16 cellular contexts compared by ENCODE assay signal in genomic region chr15:42716626-42717025, GRCh38. TPM values are rescaled to one million over a fixed set of nuclear protein-coding genes. Genes with fewer than 3 reads are reported as not detected.
DNase-seq lines count a peak whose midpoint lies in the region; ATAC-seq, FAIRE-seq and TF ChIP-seq lines count a peak whose summit lies in the region.
"Had no signal": no experiment of that assay in that cellular context is flagged by ENCODE, and none has a peak within 500 bp of the region (broad histone marks: within the 10 kb centered on the region; RNA-seq: fewer than 3 reads in every experiment).

No MANE protein-coding gene starts in this region.

- H3K36me3 ChIP-seq in GM23248 (ENCODE audit: low read depth) (no peaks in the 10 kb centered on the region), H1 (ENCODE audit: control insufficient read depth in 2 of 4, insufficient read depth in 4 of 4, low read length in 3 of 4) (peaks cover 0 to 10% (median 2%) of the 10 kb centered on the region in 4 experiments; a peak in 3 of 8 replicates), A673 (ENCODE audit: insufficient read depth, low read length, poor library complexity, severe bottlenecking) (peaks cover 3% of the 10 kb centered on the region)

- no peaks in the 10 kb centered on the region for H3F3A ChIP-seq in GM23248 (ENCODE audit: insufficient read depth)

- FAIRE-seq in H1 (lab: Jason Lieb, UNC) = no peak
- FAIRE-seq: H54 had no signal

- H3K27ac Mint-ChIP-seq in neural crest cell (ENCODE audit: unreplicated experiment) = peak overlapping the region; percentile 19

- TF ChIP-seq POLR2A in H1 (IDR thresholded peaks at IDR 0.05; ENCODE audit: control extremely low read depth in 1 of 2, low read depth in 2 of 2, low read length in 2 of 2) = no peak

- no peak overlapping the region for H4K5ac ChIP-seq in H1 (ENCODE audit: insufficient read length, low read depth, low read length)

- H3K27me3 ChIP-seq in GM23248 (replicated peaks; ENCODE audit: insufficient read depth) (no peaks in the 10 kb centered on the region), H1 (replicated peaks in 1 of 4; ENCODE audit: control insufficient read depth in 3 of 4, extremely low read depth in 1 of 4, insufficient read depth in 3 of 4, low read length in 3 of 4) (no peaks in the 10 kb centered on the region), A673 (replicated peaks; ENCODE audit: insufficient read depth, low read depth, low read length, poor library complexity) (no peaks in the 10 kb centered on the region)
- H3K27me3 ChIP-seq: BLaER1 treated with 17β-estradiol and CSF1 and Interleukin-3, amounts not matched to agents 10 nM and 100 nM; SJCRH30 had no signal

- POLR2A ChIA-PET in H1 (lab: Charles Lee; ENCODE audit: partially characterized antibody) = interaction anchor here (1.3 kb wide), 2 partner anchors 10 to 14 kb away, joined by 4 to 5 read pairs; no protein-coding TSS in a partner anchor
- POLR2A ChIA-PET in A673 (lab: Charles Lee; ENCODE audit: low non-redundant PET) = no interaction called here

- H3K14ac ChIP-seq in H1 (ENCODE audit: insufficient read length) = no peak overlapping the region

- no peak overlapping the region for H3K4me3 Mint-ChIP-seq in neural crest cell

- no peak overlapping the region for H3K18ac ChIP-seq in H1 (ENCODE audit: extremely low read depth, low read length)

- H2BK15ac ChIP-seq in H1 (ENCODE audit: low read length) = no peak overlapping the region

- intact Hi-C loops in A673 (cut with micrococcal nuclease; ENCODE audit: unreplicated experiment) = no loop called here

- no peaks in the 10 kb centered on the region for H3K27me3 Mint-ChIP-seq in neural crest cell (ENCODE audit: low read depth)

- H3K23me2 ChIP-seq in H1 (ENCODE audit: low read depth, low read length) = 0 out of 2 replicates have a peak, but pooled peaks cover 1% of the 10 kb centered on the region

- H2AFZ ChIP-seq in GM23248 = no peak overlapping the region
- no peak overlapping the region for H2AFZ ChIP-seq in H1 (ENCODE audit: low read length)
- H2AFZ ChIP-seq: PC-9 had no signal

- no peak overlapping the region for H2BK120ac ChIP-seq in H1 (replicated peaks; ENCODE audit: low read depth, low read length)

- H3K9me3 ChIP-seq in GM23248 (ENCODE audit: low read depth) (no peaks in the 10 kb centered on the region), H1 (ENCODE audit: insufficient read depth in 2 of 2, low read depth in 1 of 2, low read length in 1 of 2) (no peaks in the 10 kb centered on the region), A673 (ENCODE audit: low read depth, low read length, poor library complexity, severe bottlenecking) (no peaks in the 10 kb centered on the region)
- H3K9me3 ChIP-seq: BLaER1 treated with 17β-estradiol and CSF1 and Interleukin-3, amounts not matched to agents 10 nM and 100 nM; SJCRH30 had no signal

- no peak overlapping the region for H2BK5ac ChIP-seq in H1 (ENCODE audit: low read depth, low read length)

- CTCF ChIA-PET in H1 (lab: Charles Lee; ENCODE audit: partially characterized antibody) (interaction anchor here (0.8 to 5.5 kb wide), 3 partner anchors 12 to 84 kb away, joined by 3 to 31 read pairs (median 3); no protein-coding TSS in a partner anchor), A673 (lab: Charles Lee) (no interaction called here)

- 94 to 100% methylated on average over 2 of the region's 2 CpGs for WGBS in GM23248 (ENCODE audit: low coverage in 1 of 2, low lambda C conversion rate in 2 of 2, missing lambda C conversion rate in 2 of 2), 2 experiments
- 96% methylated on average over 2 of the region's 2 CpGs; no CpG with 5 or more reads in 1 of the 2 experiments for WGBS in H1 (ENCODE audit: extremely low coverage in 1 of 2, insufficient coverage in 1 of 2, insufficient read length in 1 of 2, insufficient replicate concordance in 2 of 2, low coverage in 1 of 2, low lambda C conversion rate in 2 of 2, missing lambda C conversion rate in 1 of 2), 2 experiments

- H2BK12ac ChIP-seq in H1 (ENCODE audit: low read depth, low read length) = no peak overlapping the region

- no peak overlapping the region for H3K4me3 ChIP-seq in AG10803 (ENCODE audit: low read length)
- H3K4me3 ChIP-seq in GM23248 = no peak overlapping the region
- no peak overlapping the region for H3K4me3 ChIP-seq in H1 (ENCODE audit: extremely low read depth in 1 of 4, insufficient read depth in 2 of 4, low read depth in 3 of 4, low read length in 4 of 4)
- no peak overlapping the region for H3K4me3 ChIP-seq in A673 (ENCODE audit: low read depth, low read length, poor library complexity, severe bottlenecking)
- H3K4me3 ChIP-seq: BLaER1 treated with 17β-estradiol and CSF1 and Interleukin-3, amounts not matched to agents 10 nM and 100 nM; PC-9; SJCRH30 had no signal

- H3K27ac ChIP-seq in GM23248 (no peak overlapping the region), H1 (ENCODE audit: low read depth, low read length) (no peak overlapping the region), A673 (ENCODE audit: low read depth, low read length, poor library complexity, severe bottlenecking) (no peak overlapping the region)
- H3K27ac ChIP-seq: BLaER1 treated with 17β-estradiol and CSF1 and Interleukin-3, amounts not matched to agents 10 nM and 100 nM; PC-9; SJCRH30 had no signal

- TF ChIP-seq EP300 in H1 (IDR thresholded peaks at IDR 0.05; ENCODE audit: borderline replicate concordance in 1 of 2, low read depth in 2 of 2, low read length in 2 of 2) = no peak

- H4K20me1 ChIP-seq in GM23248 (ENCODE audit: insufficient read depth) (no peaks in the 10 kb centered on the region), H1 (replicated peaks in 1 of 2; ENCODE audit: control insufficient read depth in 1 of 2, insufficient read depth in 2 of 2, low read length in 2 of 2) (no peaks in the 10 kb centered on the region)

- no peak overlapping the region for H2BK20ac ChIP-seq in H1 (ENCODE audit: low read length)

- H3K79me2 ChIP-seq in GM23248 (ENCODE audit: insufficient read depth) (no peaks in the 10 kb centered on the region), H1 (ENCODE audit: control insufficient read depth in 1 of 2, insufficient read depth in 2 of 2, low read length in 2 of 2) (no peaks in the 10 kb centered on the region)

- no peaks in the 10 kb centered on the region for H3K9me2 ChIP-seq in GM23248 (ENCODE audit: insufficient read depth)

- H4K91ac ChIP-seq in H1 (replicated peaks; ENCODE audit: insufficient read length, low read length) = no peak overlapping the region

- no peaks in the 10 kb centered on the region for H3K79me1 ChIP-seq in H1 (ENCODE audit: low read depth, low read length)

- TF ChIP-seq CTCF in AG10803 (conservative IDR thresholded peaks at IDR 0.05; ENCODE audit: low read length) (no peak), H1 (IDR thresholded peaks at IDR 0.05; ENCODE audit: control extremely low read depth in 1 of 3, insufficient read depth in 1 of 3, low read depth in 1 of 3, low read length in 3 of 3) (no peak), neural crest cell (conservative IDR thresholded peaks at IDR 0.05) (no peak), A673 (conservative IDR thresholded peaks at IDR 0.05; ENCODE audit: low read depth, low read length) (no peak)

- H3K23ac ChIP-seq in H1 (ENCODE audit: insufficient read length) = no peak overlapping the region

- H3K56ac ChIP-seq in H1 (replicated peaks; ENCODE audit: insufficient read length, low read depth, low read length) = no peak overlapping the region

- in situ Hi-C loops in GM23248 (cut with MboI) = loop anchor here (10.0 kb wide), 1 partner anchor 208 kb away; the partner anchor contains the start of gene TTBK2

- H2AK5ac ChIP-seq in H1 (ENCODE audit: low read depth, low read length) = no peak overlapping the region

- H3K4me2 ChIP-seq in GM23248 (ENCODE audit: unreplicated experiment) (no peak overlapping the region), H1 (ENCODE audit: insufficient read depth in 1 of 2, low read depth in 2 of 2, low read length in 2 of 2) (no peak overlapping the region)
- H3K4me2 ChIP-seq: BLaER1 treated with 17β-estradiol and CSF1 and Interleukin-3, amounts not matched to agents 10 nM and 100 nM; PC-9 had no signal

- H3K4ac ChIP-seq in H1 (replicated peaks; ENCODE audit: insufficient read length, low read depth, low read length) = no peak overlapping the region

- no peaks in the 10 kb centered on the region for H3K9me3 Mint-ChIP-seq in neural crest cell

- no TSS peak for BruUV-seq in A673 (replicated peaks; lab: Mats Ljungman, UMichigan)

- H3K9ac ChIP-seq in GM23248 (no peak overlapping the region), H1 (replicated peaks in 1 of 4; ENCODE audit: extremely low read depth in 1 of 4, low read depth in 3 of 4, low read length in 3 of 4) (no peak overlapping the region)
- H3K9ac ChIP-seq: BLaER1 treated with 17β-estradiol and CSF1 and Interleukin-3, amounts not matched to agents 10 nM and 100 nM had no signal

- no peak for ATAC-seq in HG03045 (IDR thresholded peaks at IDR 0.05; ENCODE audit: unreplicated experiment)

- DNase-seq in AG10803 (ENCODE audit: low read depth) (peak; percentile 7), GM23248 (peak; percentile 34), H1 (ENCODE audit: low read depth in 1 of 2, low spot score in 2 of 2) (no peak), neural crest cell (ENCODE audit: low read depth, low spot score) (no peak), CD1c-positive myeloid dendritic cell (ENCODE audit: extremely low spot score) (no peak), A673 (ENCODE audit: low spot score) (no peak), NCI-H446 (lab: John Stamatoyannopoulos, UW) (no peak)
- DNase-seq: NCI-H1417 treated with DMSO at 0.1 percent for 48 hours, NCI-H1930, NCI-H226, NCI-H524 treated with DMSO at 0.1 percent for 48 hours, PC-9, SJCRH30 had no signal

- TF ChIP-seq RAD21 in H1 (IDR thresholded peaks at IDR 0.05 in 1 of 2, conservative IDR thresholded peaks at IDR 0.05 in 1 of 2; ENCODE audit: low read depth in 2 of 2, low read length in 2 of 2) = no peak

- H3K4me1 ChIP-seq in GM23248 (ENCODE audit: insufficient read depth) (0 out of 2 replicates have a peak, but pooled peaks cover 4% of the 10 kb centered on the region), H1 (replicated peaks in 1 of 4; ENCODE audit: control insufficient read depth in 3 of 4, insufficient read depth in 4 of 4, low read length in 3 of 4) (no peaks in the 10 kb centered on the region), A673 (ENCODE audit: insufficient read depth, low read length, poor library complexity, severe bottlenecking) (no peaks in the 10 kb centered on the region)
- H3K4me1 ChIP-seq: SJCRH30 had no signal

- H3K36me3 Mint-ChIP-seq in neural crest cell (ENCODE audit: low read depth) = peaks cover 9% of the 10 kb centered on the region

- H4K8ac ChIP-seq in H1 (ENCODE audit: extremely low read depth, insufficient read depth, low read length) = peak overlapping the region; percentile 74; the same call in 1 of the 2 replicates

- no peaks in the 10 kb centered on the region for H3K4me1 Mint-ChIP-seq in neural crest cell

RNA-seq across cellular contexts. Expression of gene CDAN1, which starts 20.3 kb away (rescaled TPM):
- total RNA-seq in GM23248 (2014; rRNA removed; shearing (Covaris generic)) = 13.0 and 17.8 TPM in 2 replicates
- polyA plus RNA-seq in GM23248 (2016; fragmentation: Nextera tagmentation; extraction: Ambion mirVana) = 4.2 and 5.3 TPM in 2 replicates
- total RNA-seq in H1 (2021; fragmentation: NEBNext Ultra II Directional; extraction: Animal tissue kit (Norgen Biotek cat#: 25700)) = 15.0 and 18.6 TPM in 2 replicates
- 4.5 and 6.1 TPM in 2 replicates for polyA plus RNA-seq in H1 (2011; rRNA removed)
- 7.0 TPM for polyA plus RNA-seq in H1 (2011; cell fraction: cytosol; rRNA removed)
- polyA plus RNA-seq in H1 (2011; cell fraction: nucleus; rRNA removed) = 21.7 TPM
- 10.3 to 12.1 TPM (median 10.6 TPM) in 4 replicates for polyA plus RNA-seq in H1 (2012, experiment 1 of 2)
- 7.9 TPM for polyA plus RNA-seq in H1 (2012, experiment 2 of 2)
- polyA plus RNA-seq in H1 (2013, experiment 1 of 2) = 6.4 TPM
- 6.6 TPM for polyA plus RNA-seq in H1 (2013, experiment 2 of 2)
- 4.4 and 5.5 TPM in 2 replicates for polyA minus RNA-seq in H1 (2011; rRNA and poly(A)+ RNA removed)
- 4.6 TPM for polyA minus RNA-seq in H1 (2011; cell fraction: cytosol; rRNA and poly(A)+ RNA removed)
- 13.6 TPM for polyA minus RNA-seq in H1 (2011; cell fraction: nucleus; rRNA and poly(A)+ RNA removed)
- 32.7 and 41.0 TPM in 2 replicates for total RNA-seq in neural crest cell
- total RNA-seq in A673 (2021) = 26.9 and 29.5 TPM in 2 replicates

Comparison
In these comparisons a context has a peak if more than half of its experiments do, and no peak if none do; other contexts are left out.
1. DNase-seq: peak in AG10803 (single experiment) and GM23248 (single experiment); none in H1 (0 of 2), neural crest cell (single experiment), CD1c-positive myeloid dendritic cell (single experiment), A673 (single experiment) and NCI-H446 (0 of 2).